Comparison of ENCODE assay signal across 25 cellular contexts in the genomic region with DNA sequence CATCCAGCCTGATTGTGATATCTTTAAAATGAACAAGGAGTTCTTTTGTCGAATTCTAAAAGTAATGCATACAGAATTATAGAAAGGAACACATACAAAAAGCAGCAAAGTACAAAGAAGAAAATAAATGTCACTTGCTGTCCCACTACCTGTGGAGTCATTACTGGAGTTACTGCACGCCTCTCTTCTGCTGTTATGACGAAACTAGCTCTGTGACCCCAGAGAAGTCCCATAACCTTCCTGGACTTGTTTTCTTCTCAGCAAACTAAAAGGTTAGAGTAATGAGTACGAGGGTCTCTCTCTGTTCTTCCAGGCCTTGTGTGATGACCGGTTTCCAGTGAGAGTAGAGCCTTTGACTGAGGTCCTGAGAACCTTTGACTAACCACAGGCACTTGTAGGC. TPM values are rescaled to one million over a fixed set of nuclear protein-coding genes. Genes with fewer than 3 reads are reported as not detected.
"Had no signal": no experiment of that assay in that cellular context is flagged by ENCODE, and none has a peak within 500 bp of the region (broad histone marks: within the 10 kb centered on the region; RNA-seq: fewer than 3 reads in every experiment).

No MANE protein-coding gene starts in this region.

- DNase-seq: dermis blood vessel endothelial cell; erythroblast; foreskin keratinocyte; kidney; left cardiac atrium; left ventricle myocardium inferior; lower lobe of right lung; natural killer cell; nucleus accumbens; stimulated activated CD4-positive, alpha-beta T cell treated with anti-CD3 and anti-CD28 coated beads, Interleukin-2, amount 100 ng/mL, for 24 hours; stimulated activated CD4-positive, alpha-beta T cell treated with anti-CD3 and anti-CD28 coated beads, Interleukin-4, amount 100 ng/mL, for 4 hours; stimulated activated naive CD8-positive, alpha-beta T cell treated with anti-CD3 and anti-CD28 coated beads, Interleukin-15, Interleukin-2, amounts not matched to agents 100 U/mL and 50 U/mL, for 24 hours; thyroid gland had no signal

- H3K4me3 Mint-ChIP-seq: endodermal cell, memory B cell, mesothelial cell of epicardium, natural killer cell, neural crest cell, type B pancreatic cell had no signal

- H3K27me3 Mint-ChIP-seq: memory B cell, type B pancreatic cell had no signal

- H3K27ac Mint-ChIP-seq: endodermal cell, memory B cell, mesothelial cell of epicardium, type B pancreatic cell had no signal

- ATAC-seq: foreskin keratinocyte; left cardiac atrium; lower lobe of right lung; stimulated activated naive CD8-positive, alpha-beta T cell treated with anti-CD3 and anti-CD28 coated beads, Interleukin-15, Interleukin-2, amounts not matched to agents 100 U/mL and 50 U/mL, for 24 hours had no signal

- H3K9me3 Mint-ChIP-seq: memory B cell, natural killer cell, neural crest cell, type B pancreatic cell had no signal

RNA-seq across cellular contexts. Expression of a gene that starts 41.8 kb away (rescaled TPM):
- total RNA-seq: dermis blood vessel endothelial cell, endodermal cell, endothelial cell of umbilical vein, foreskin keratinocyte, kidney, left cardiac atrium, left ventricle myocardium inferior, mesothelial cell of epicardium, myocyte, natural killer cell, neural crest cell, ovary, posterior vena cava, right atrium auricular region, sigmoid colon, suprapubic skin, thyroid gland had no signal
